Comparison of ENCODE assay signal across 8 cellular contexts in the genomic region with DNA sequence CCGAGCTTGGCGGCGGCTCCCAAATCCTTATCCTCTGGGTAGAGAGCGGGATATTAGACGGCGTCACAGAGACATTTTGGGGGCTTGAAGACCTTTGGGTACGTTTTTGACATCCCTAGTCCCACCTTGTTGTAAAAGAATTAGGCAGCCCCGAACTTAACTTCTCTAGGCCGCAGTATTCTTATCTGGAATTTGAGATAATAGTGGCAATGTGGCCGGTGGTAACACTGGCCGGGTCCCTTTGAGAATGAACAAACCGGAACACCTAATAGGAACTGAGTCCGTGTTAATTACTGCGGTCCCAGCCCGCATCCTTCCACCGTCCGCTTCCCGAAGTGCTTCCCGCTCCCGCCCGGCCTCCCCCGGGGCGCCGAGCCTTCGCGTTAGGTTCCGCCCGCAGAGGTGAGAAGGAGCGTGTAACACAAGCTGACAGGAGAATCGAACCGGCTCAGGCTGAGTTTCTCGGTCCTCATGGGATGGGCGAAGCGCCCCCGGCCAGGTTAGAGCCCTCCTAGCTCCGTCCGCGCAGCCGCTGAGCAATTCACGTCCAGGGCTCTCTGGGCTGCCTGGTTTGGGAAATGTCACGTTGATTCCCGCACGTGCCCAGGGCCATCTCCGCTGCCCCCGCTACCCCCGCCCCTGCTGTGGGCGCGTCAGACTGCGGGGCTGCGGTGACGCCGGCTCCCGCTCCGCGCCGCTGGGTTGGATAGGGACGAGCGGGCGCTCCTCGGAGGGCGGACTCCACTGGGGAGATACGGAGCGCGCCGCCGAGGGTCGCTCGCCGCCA. TPM values are rescaled to one million over a fixed set of nuclear protein-coding genes. Genes with fewer than 3 reads are reported as not detected.
DNase-seq lines count a peak whose midpoint lies in the region; ATAC-seq and TF ChIP-seq lines count a peak whose summit lies in the region.

No MANE protein-coding gene starts in this region.

- no peak for ATAC-seq in activated T-helper 17 cell treated with anti-CD3 and anti-CD28 coated beads, Interleukin-2, amount 50 U/mL, for 72 hours (replicated peaks)
- ATAC-seq in left ventricle myocardium superior: peak; percentile 58

- no peaks in the 10 kb centered on the region for H3K9me3 ChIP-seq in BE2C

- no peaks in the 10 kb centered on the region for H3K27me3 ChIP-seq in BE2C

- H3K36me3 Mint-ChIP-seq in activated T-helper 17 cell treated with anti-CD3 and anti-CD28 coated beads, Interleukin-2, amount 50 U/mL, for 72 hours (ENCODE audit: low read depth): no peaks in the 10 kb centered on the region
- H3K36me3 Mint-ChIP-seq in progenitor cell of endocrine pancreas (ENCODE audit: insufficient read depth): no peaks in the 10 kb centered on the region

- no peaks in the 10 kb centered on the region for H3K36me3 ChIP-seq in BE2C

- H3K27ac Mint-ChIP-seq in activated T-helper 17 cell treated with anti-CD3 and anti-CD28 coated beads, Interleukin-2, amount 50 U/mL, for 72 hours: no peak overlapping the region
- H3K27ac Mint-ChIP-seq in progenitor cell of endocrine pancreas: no peak overlapping the region

- no peaks in the 10 kb centered on the region; the same call in 1 of the 2 replicates for H3K4me1 ChIP-seq in BE2C

- H3K4me3 Mint-ChIP-seq in activated T-helper 17 cell treated with anti-CD3 and anti-CD28 coated beads, Interleukin-2, amount 50 U/mL, for 72 hours: peak overlapping the region; percentile 25
- H3K4me3 Mint-ChIP-seq in progenitor cell of endocrine pancreas (ENCODE audit: low read depth): peak overlapping the region; percentile 37

- no peak overlapping the region for H3K4me3 ChIP-seq in BE2C (ENCODE audit: low read depth, low read length)

- DNase-seq in ELR (ENCODE audit: low read depth) (peak; percentile 45), left ventricle myocardium superior (peak; percentile 41), progenitor cell of endocrine pancreas (ENCODE audit: low spot score, unreplicated experiment) (no peak), NCI-H82 treated with DMSO at 0.1 percent for 48 hours (lab: John Stamatoyannopoulos, UW; ENCODE audit: unreplicated experiment) (no peak), epidermal melanocyte (ENCODE audit: insufficient read length, low spot score) (no peak), BE2C (no peak), NCI-H2227 (lab: John Stamatoyannopoulos, UW; ENCODE audit: unreplicated experiment) (no peak)

- peaks cover 34% of the 10 kb centered on the region for H3K27me3 Mint-ChIP-seq in activated T-helper 17 cell treated with anti-CD3 and anti-CD28 coated beads, Interleukin-2, amount 50 U/mL, for 72 hours
- peaks cover 45% of the 10 kb centered on the region for H3K27me3 Mint-ChIP-seq in progenitor cell of endocrine pancreas

- intact Hi-C loops in left ventricle myocardium superior (cut with micrococcal nuclease): loop anchor here (10.0 kb wide), 1 partner anchor 275 kb away; no protein-coding TSS in a partner anchor

- no peaks in the 10 kb centered on the region for H3K9me3 Mint-ChIP-seq in activated T-helper 17 cell treated with anti-CD3 and anti-CD28 coated beads, Interleukin-2, amount 50 U/mL, for 72 hours
- no peaks in the 10 kb centered on the region for H3K9me3 Mint-ChIP-seq in progenitor cell of endocrine pancreas (ENCODE audit: low read depth)

- TF ChIP-seq CTCF in progenitor cell of endocrine pancreas (IDR thresholded peaks at IDR 0.05; ENCODE audit: unreplicated experiment): peak; percentile 3
- TF ChIP-seq CTCF in BE2C (IDR thresholded peaks at IDR 0.05; ENCODE audit: low read depth, low read length): no peak

- peaks cover 4% of the 10 kb centered on the region for H3K4me1 Mint-ChIP-seq in activated T-helper 17 cell treated with anti-CD3 and anti-CD28 coated beads, Interleukin-2, amount 50 U/mL, for 72 hours
- H3K4me1 Mint-ChIP-seq in progenitor cell of endocrine pancreas (ENCODE audit: low read depth): peaks cover 6% of the 10 kb centered on the region

RNA-seq across cellular contexts. Expression of gene CLDN11, which starts 0.8 kb away (rescaled TPM):
- total RNA-seq in activated T-helper 17 cell treated with anti-CD3 and anti-CD28 coated beads, Interleukin-2, amount 50 U/mL, for 72 hours: not detected
- 4.2 TPM for total RNA-seq in left ventricle myocardium superior
- total RNA-seq in progenitor cell of endocrine pancreas: 1.7 and 2.4 TPM in 2 replicates
- not detected for polyA plus RNA-seq in BE2C (2012; ENCODE audit: insufficient read depth, insufficient read length, low read depth)

Comparison
In these comparisons a context has a peak if more than half of its experiments do, and no peak if none do; other contexts are left out.
1. DNase-seq: peak in ELR (single experiment) and left ventricle myocardium superior (single experiment); none in progenitor cell of endocrine pancreas (single experiment), NCI-H82 treated with DMSO at 0.1 percent for 48 hours (single experiment), epidermal melanocyte (single experiment), BE2C (single experiment) and NCI-H2227 (single experiment).